ENCODE assay signal across 1 cellular context in the genomic region with DNA sequence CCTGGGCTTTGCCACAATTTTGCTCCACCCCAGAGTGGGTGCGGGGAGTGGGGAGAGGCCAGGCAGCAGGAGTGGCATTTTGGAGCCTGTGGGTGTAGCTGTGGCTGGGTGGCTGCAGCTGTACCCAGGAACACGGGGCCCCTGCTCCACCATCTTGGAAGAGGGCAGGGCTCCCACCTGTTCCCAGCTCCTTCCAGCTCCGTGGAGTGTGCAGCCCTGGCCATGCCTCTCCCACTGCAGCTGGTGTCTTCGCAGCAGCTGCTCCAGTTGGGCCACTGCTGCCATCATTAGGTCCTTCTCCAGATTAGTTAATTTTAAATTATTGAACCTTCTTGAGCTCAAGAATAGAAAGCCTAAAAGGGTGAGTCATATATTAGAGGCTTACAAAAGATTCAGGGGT.
TF ChIP-seq lines count a peak whose summit lies in the region.

No MANE protein-coding gene starts in this region.

TF ChIP-seq in H1, 55 proteins besides CTCF, POLR2A, EP300 and RAD21:
- no peak for TF ChIP-seq ASH2L (IDR thresholded peaks at IDR 0.05; ENCODE audit: low read length)
- no peak for TF ChIP-seq SP2 (IDR thresholded peaks at IDR 0.05; ENCODE audit: low read length)
- TF ChIP-seq EZH2 (IDR thresholded peaks at IDR 0.05; ENCODE audit: low read depth, low read length, severe bottlenecking): no peak
- TF ChIP-seq, protein P1, sequence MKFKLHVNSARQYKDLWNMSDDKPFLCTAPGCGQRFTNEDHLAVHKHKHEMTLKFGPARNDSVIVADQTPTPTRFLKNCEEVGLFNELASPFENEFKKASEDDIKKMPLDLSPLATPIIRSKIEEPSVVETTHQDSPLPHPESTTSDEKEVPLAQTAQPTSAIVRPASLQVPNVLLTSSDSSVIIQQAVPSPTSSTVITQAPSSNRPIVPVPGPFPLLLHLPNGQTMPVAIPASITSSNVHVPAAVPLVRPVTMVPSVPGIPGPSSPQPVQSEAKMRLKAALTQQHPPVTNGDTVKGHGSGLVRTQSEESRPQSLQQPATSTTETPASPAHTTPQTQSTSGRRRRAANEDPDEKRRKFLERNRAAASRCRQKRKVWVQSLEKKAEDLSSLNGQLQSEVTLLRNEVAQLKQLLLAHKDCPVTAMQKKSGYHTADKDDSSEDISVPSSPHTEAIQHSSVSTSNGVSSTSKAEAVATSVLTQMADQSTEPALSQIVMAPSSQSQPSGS (IDR thresholded peaks at IDR 0.05; ENCODE audit: low read length): no peak
- no peak for TF ChIP-seq JUN (IDR thresholded peaks at IDR 0.05; ENCODE audit: low read depth, low read length)
- TF ChIP-seq CREB1 (IDR thresholded peaks at IDR 0.05): no peak
- TF ChIP-seq PHF8 (conservative IDR thresholded peaks at IDR 0.05; ENCODE audit: low read depth, low read length): no peak
- TF ChIP-seq NANOG (IDR thresholded peaks at IDR 0.05; ENCODE audit: insufficient read depth, low read depth, low read length, poor library complexity, severe bottlenecking): no peak
- no peak for TF ChIP-seq SIN3A (conservative IDR thresholded peaks at IDR 0.05 in 1 of 2, IDR thresholded peaks at IDR 0.05 in 1 of 2; ENCODE audit: low read depth in 1 of 2, low read length in 2 of 2)
- TF ChIP-seq TEAD4 (IDR thresholded peaks at IDR 0.05; ENCODE audit: low read depth, low read length): no peak
- no peak for TF ChIP-seq TAF7 (optimal IDR thresholded peaks at IDR 0.05; ENCODE audit: borderline replicate concordance, low read depth, low read length)
TF ChIP-seq in H1: peak in this region for 0.
